Comparison of ENCODE assay signal across 9 cellular contexts in genomic region chr17:16363749-16364536, GRCh38. TPM values are rescaled to one million over a fixed set of nuclear protein-coding genes. Genes with fewer than 3 reads are reported as not detected.
DNase-seq lines count a peak whose midpoint lies in the region; ATAC-seq and TF ChIP-seq lines count a peak whose summit lies in the region.
"Had no signal": no experiment of that assay in that cellular context is flagged by ENCODE, and none has a peak within 500 bp of the region (broad histone marks: within the 10 kb centered on the region; RNA-seq: fewer than 3 reads in every experiment).

No MANE protein-coding gene starts in this region.

- 12 to 15% (median 13%) methylated on average over 6 of the region's 6 CpGs for WGBS in psoas muscle, 3 donors

- H3K27me3 Mint-ChIP-seq in CD4-positive, alpha-beta T cell: no peaks in the 10 kb centered on the region
- H3K27me3 Mint-ChIP-seq in activated naive CD4-positive, alpha-beta T cell treated with anti-CD3 and anti-CD28 coated beads, Interleukin-2, amount 10 ng/mL, durations not matched to agents 7 days and 5 days: peaks cover 12% of the 10 kb centered on the region
- H3K27me3 Mint-ChIP-seq: IgD-negative memory B cell had no signal

- H3K27me3 ChIP-seq in CD4-positive, alpha-beta T cell (ENCODE audit: control insufficient read depth, insufficient read depth, low read length): no peaks in the 10 kb centered on the region
- H3K27me3 ChIP-seq in MG63: no peaks in the 10 kb centered on the region
- H3K27me3 ChIP-seq in psoas muscle (ENCODE audit: insufficient read depth in 3 of 3, low read length in 2 of 3): no peaks in the 10 kb centered on the region

- CTCF ChIA-PET in CD4-positive, alpha-beta T cell (lab: Charles Lee): interaction anchor here (0.6 to 2.1 kb wide), 20 partner anchors 9 to 172 kb away, joined by 3 to 26 read pairs (median 5); partner anchors contain the start of genes CENPV, TRPV2 and UBB
- CTCF ChIA-PET in activated naive CD4-positive, alpha-beta T cell treated with anti-CD3 and anti-CD28 coated beads, Interleukin-2, amount 10 ng/mL, durations not matched to agents 7 days and 5 days (lab: Charles Lee): interaction anchor here (0.7 to 4.4 kb wide), 25 partner anchors 9 to 228 kb away, joined by 3 to 58 read pairs (median 5); partner anchors contain the start of genes CENPV, TRPV2 and UBB

- H3K4me3 ChIP-seq in MG63 (no peak overlapping the region), psoas muscle (no peak overlapping the region)

- POLR2A ChIA-PET in CD4-positive, alpha-beta T cell (lab: Charles Lee): interaction anchor here (0.6 to 2.8 kb wide), 6 partner anchors 8 to 148 kb away, joined by 3 to 17 read pairs (median 10); partner anchors contain the start of genes CENPV, NCOR1, TRPV2 and UBB

- no peaks in the 10 kb centered on the region for H3K36me3 ChIP-seq in MG63
- no peaks in the 10 kb centered on the region for H3K36me3 ChIP-seq in psoas muscle (ENCODE audit: insufficient read depth in 1 of 2, low read depth in 1 of 2)

- intact Hi-C loops in CD4-positive, alpha-beta T cell (cut with DNase I, micrococcal nuclease): loop anchor here (1.0 to 10.0 kb wide), 4 partner anchors 51 to 158 kb away; partner anchors contain the start of gene TRPV2 (in 2 of the 2)
- intact Hi-C loops in Right ventricle myocardium inferior (cut with DNase I) (loop anchor here (2.0 kb wide), 1 partner anchor 157 kb away; no protein-coding TSS in a partner anchor), psoas muscle (cut with DNase I) (loop anchor here (2.0 to 5.0 kb wide), 2 partner anchors 73 to 157 kb away; no protein-coding TSS in a partner anchor)

- peak; percentile 98 for ATAC-seq in CD4-positive, alpha-beta T cell (ENCODE audit: poor library complexity)
- ATAC-seq in GM21390 (IDR thresholded peaks at IDR 0.05; ENCODE audit: unreplicated experiment) (peak; percentile 70), SK-N-SH treated with all-trans-retinoic acid at 6 μM for 48 hours (peak; percentile 96), Right ventricle myocardium inferior (peak; percentile 78), psoas muscle (peak; percentile 83 to 93 (median 88)), GM21423 (IDR thresholded peaks at IDR 0.05; ENCODE audit: unreplicated experiment) (no peak)

- H3K27ac ChIP-seq in CD4-positive, alpha-beta T cell (ENCODE audit: low read depth, low read length): no peak overlapping the region
- H3K27ac ChIP-seq in psoas muscle: peak overlapping the region; percentile 51

- H3K27ac Mint-ChIP-seq in CD4-positive, alpha-beta T cell: no peak overlapping the region
- H3K27ac Mint-ChIP-seq in activated naive CD4-positive, alpha-beta T cell treated with anti-CD3 and anti-CD28 coated beads, Interleukin-2, amount 10 ng/mL, durations not matched to agents 7 days and 5 days: no peak overlapping the region

- TF ChIP-seq CTCF in CD4-positive, alpha-beta T cell (IDR thresholded peaks at IDR 0.05): peak; percentile 98
- TF ChIP-seq CTCF in psoas muscle (IDR thresholded peaks at IDR 0.05): peak; percentile 91

- H3K36me3 Mint-ChIP-seq in CD4-positive, alpha-beta T cell (ENCODE audit: low read depth): no peaks in the 10 kb centered on the region
- H3K36me3 Mint-ChIP-seq in activated naive CD4-positive, alpha-beta T cell treated with anti-CD3 and anti-CD28 coated beads, Interleukin-2, amount 10 ng/mL, durations not matched to agents 7 days and 5 days: no peaks in the 10 kb centered on the region
- H3K36me3 Mint-ChIP-seq: IgD-negative memory B cell had no signal

- H3K9me3 ChIP-seq in CD4-positive, alpha-beta T cell (ENCODE audit: control insufficient read depth, low read length): no peaks in the 10 kb centered on the region
- no peaks in the 10 kb centered on the region for H3K9me3 ChIP-seq in MG63
- H3K9me3 ChIP-seq in psoas muscle: no peaks in the 10 kb centered on the region

- no peaks in the 10 kb centered on the region for H3K4me1 Mint-ChIP-seq in CD4-positive, alpha-beta T cell (ENCODE audit: low read depth)
- no peaks in the 10 kb centered on the region for H3K4me1 Mint-ChIP-seq in activated naive CD4-positive, alpha-beta T cell treated with anti-CD3 and anti-CD28 coated beads, Interleukin-2, amount 10 ng/mL, durations not matched to agents 7 days and 5 days

- DNase-seq in CD4-positive, alpha-beta T cell: peak; percentile 57 to 75 (median 63)
- peak; percentile 52 for DNase-seq in MG63
- peak; percentile 85 for DNase-seq in activated naive CD4-positive, alpha-beta T cell treated with anti-CD3 and anti-CD28 coated beads, Interleukin-2, amount 10 ng/mL, durations not matched to agents 7 days and 5 days
- peak; percentile 79 for DNase-seq in Right ventricle myocardium inferior (ENCODE audit: missing footprints)
- peak; percentile 73 to 77 for DNase-seq in psoas muscle

- H3K4me3 Mint-ChIP-seq in CD4-positive, alpha-beta T cell: no peak overlapping the region
- no peak overlapping the region for H3K4me3 Mint-ChIP-seq in activated naive CD4-positive, alpha-beta T cell treated with anti-CD3 and anti-CD28 coated beads, Interleukin-2, amount 10 ng/mL, durations not matched to agents 7 days and 5 days

- peaks cover 4% of the 10 kb centered on the region for H3K4me1 ChIP-seq in psoas muscle

- H3K9me3 Mint-ChIP-seq in CD4-positive, alpha-beta T cell: no peaks in the 10 kb centered on the region
- no peaks in the 10 kb centered on the region for H3K9me3 Mint-ChIP-seq in activated naive CD4-positive, alpha-beta T cell treated with anti-CD3 and anti-CD28 coated beads, Interleukin-2, amount 10 ng/mL, durations not matched to agents 7 days and 5 days
- H3K9me3 Mint-ChIP-seq: IgD-negative memory B cell had no signal

TF ChIP-seq in SK-N-SH treated with all-trans-retinoic acid at 6 μM for 48 hours, 23 proteins besides CTCF, POLR2A, EP300 and RAD21 (continues in another document):
- TF ChIP-seq ZC3H10 (CRISPR knock-in tag; IDR thresholded peaks at IDR 0.05): no peak
- TF ChIP-seq CSRNP3 (CRISPR knock-in tag; IDR thresholded peaks at IDR 0.05): no peak
- TF ChIP-seq PATZ1 (CRISPR knock-in tag; IDR thresholded peaks at IDR 0.05; ENCODE audit: borderline replicate concordance): no peak
- TF ChIP-seq OSR1 (CRISPR knock-in tag; IDR thresholded peaks at IDR 0.05): no peak
- no peak for TF ChIP-seq ESRRG (CRISPR knock-in tag; IDR thresholded peaks at IDR 0.05)
- no peak for TF ChIP-seq POU6F1 (CRISPR knock-in tag; IDR thresholded peaks at IDR 0.05; ENCODE audit: borderline replicate concordance, low read depth)

RNA-seq across cellular contexts. Expression of gene CENPV, which starts 10.7 kb away (rescaled TPM):
- total RNA-seq in CD4-positive, alpha-beta T cell: 10 to 100 TPM; 18.5 to 19.4 TPM
- 52.5 and 70.5 TPM in 2 replicates for total RNA-seq in MG63 (2014; rRNA removed; shearing (Covaris generic); ENCODE audit: low replicate concordance)
- 12.8 TPM for total RNA-seq in Right ventricle myocardium inferior
- total RNA-seq in psoas muscle: 10 to 100 TPM; 29.6 to 44.3 (median 34.1) TPM
- polyA plus RNA-seq in psoas muscle: 10 to 100 TPM; 36.5 to 68.3 (median 42.6) TPM

RNA-seq across cellular contexts. Expression of gene UBB, which starts 16.9 kb away (rescaled TPM):
- total RNA-seq in CD4-positive, alpha-beta T cell: 100 to 1,000 TPM; 646 to 647 TPM
- 957 and 1,097 TPM in 2 replicates for total RNA-seq in MG63 (2014; rRNA removed; shearing (Covaris generic); ENCODE audit: low replicate concordance)
- total RNA-seq in Right ventricle myocardium inferior: 1,403 TPM
- 1,000 to 10,000 TPM; 1,704 to 3,203 (median 2,212) TPM for total RNA-seq in psoas muscle
- polyA plus RNA-seq in psoas muscle: 1,000 to 10,000 TPM in 2 of 3 donors, 100 to 1,000 TPM in 1; 700 to 1,893 (median 1,030) TPM

RNA-seq across cellular contexts. Expression of gene TRPV2, which starts 51.4 kb away (rescaled TPM):
- 10 to 100 TPM; 42.8 to 45.2 TPM for total RNA-seq in CD4-positive, alpha-beta T cell
- 0.05 and 0.30 TPM in 2 replicates for total RNA-seq in MG63 (2014; rRNA removed; shearing (Covaris generic); ENCODE audit: low replicate concordance)
- 11.2 TPM for total RNA-seq in Right ventricle myocardium inferior
- 10 to 100 TPM in 1 of 4 donors, 1 to 10 TPM in 3; 3.9 to 10.3 (median 6.7) TPM for total RNA-seq in psoas muscle
- 1 to 10 TPM; 1.6 to 3.8 (median 3.4) TPM for polyA plus RNA-seq in psoas muscle
